8 cellular contexts compared by ENCODE assay signal in genomic region chr4:98262431-98262830, GRCh38. TPM values are rescaled to one million over a fixed set of nuclear protein-coding genes. Genes with fewer than 3 reads are reported as not detected.
A peak's percentile ranks its signal among the peaks of the same experiment; 100 is the strongest.
DNase-seq lines count a peak whose midpoint lies in the region; ATAC-seq, FAIRE-seq and TF ChIP-seq lines count a peak whose summit lies in the region.

No MANE protein-coding gene starts in this region.

- H3K4me3 Mint-ChIP-seq in activated T-helper 2 cell treated with anti-CD3 and anti-CD28 coated beads, Interferon-gamma antibody, Interleukin-2, Interleukin-4, amounts not matched to agents 10 μg/mL and 5 μg/mL and 100 μg/mL, durations not matched to agents 14 hours and 24 hours and 36 hours (ENCODE audit: low read depth): peak overlapping the region; percentile 99

- H3K27ac ChIP-seq in A549: peak overlapping the region; percentile 96 to 99; a peak in 5 of 6 replicates

- no peak for ATAC-seq in A549

- no peak for FAIRE-seq in A549 (lab: Jason Lieb, UNC)

- no peaks in the 10 kb centered on the region for H3K9me3 ChIP-seq in A549

- no peak for TF ChIP-seq RAD21 in A549 (conservative IDR thresholded peaks at IDR 0.05 in 1 of 2, IDR thresholded peaks at IDR 0.05 in 1 of 2)

- H3K27ac Mint-ChIP-seq in activated T-helper 2 cell treated with anti-CD3 and anti-CD28 coated beads, Interferon-gamma antibody, Interleukin-2, Interleukin-4, amounts not matched to agents 10 μg/mL and 5 μg/mL and 100 μg/mL, durations not matched to agents 14 hours and 24 hours and 36 hours: peak overlapping the region; percentile 99

- peaks cover 37% of the 10 kb centered on the region for H3K36me3 Mint-ChIP-seq in activated T-helper 2 cell treated with anti-CD3 and anti-CD28 coated beads, Interferon-gamma antibody, Interleukin-2, Interleukin-4, amounts not matched to agents 10 μg/mL and 5 μg/mL and 100 μg/mL, durations not matched to agents 14 hours and 24 hours and 36 hours (ENCODE audit: low read depth)

- POLR2A ChIA-PET in A549 (lab: Yijun Ruan, JAX): interaction anchor here (0.6 to 2.1 kb wide), 3 partner anchors 119 to 733 kb away, joined by 3 to 7 read pairs (median 6); partner anchors contain the start of genes METAP1 and STPG2

- DNase-seq in A549 (ENCODE audit: low read depth in 1 of 2, low spot score in 1 of 2): no peak
- DNase-seq in HCEC 1CT: peak; percentile 1
- no peak for DNase-seq in activated T-helper 2 cell treated with anti-CD3 and anti-CD28 coated beads, Interferon-gamma antibody, Interleukin-2, Interleukin-4, amounts not matched to agents 10 μg/mL and 5 μg/mL and 100 μg/mL, durations not matched to agents 14 hours and 24 hours and 36 hours (ENCODE audit: low spot score)
- DNase-seq in inferior parietal cortex (ENCODE audit: extremely low spot score): peak; percentile 40
- DNase-seq in superior temporal gyrus (ENCODE audit: extremely low spot score): peak; percentile 61
- no peak for DNase-seq in T-helper 9 cell
- DNase-seq in COLO829 (ENCODE audit: low spot score): no peak
- no peak for DNase-seq in stimulated activated CD4-positive, alpha-beta T cell treated with anti-CD3 and anti-CD28 coated beads, Interleukin-4, amount 100 ng/mL, for 4 hours

- H3K4me2 ChIP-seq in A549: peak overlapping the region; percentile 93

- peaks cover 25% of the 10 kb centered on the region for H3K4me1 ChIP-seq in A549

- 17% methylated on average over 5 of the region's 5 CpGs for WGBS in A549 (ENCODE audit: missing lambda C conversion rate)

- peaks cover 10% of the 10 kb centered on the region for H3K9me3 Mint-ChIP-seq in activated T-helper 2 cell treated with anti-CD3 and anti-CD28 coated beads, Interferon-gamma antibody, Interleukin-2, Interleukin-4, amounts not matched to agents 10 μg/mL and 5 μg/mL and 100 μg/mL, durations not matched to agents 14 hours and 24 hours and 36 hours

- TF ChIP-seq POLR2A in A549 (IDR thresholded peaks at IDR 0.05; ENCODE audit: low read length): no peak

- intact Hi-C loops in activated T-helper 2 cell treated with anti-CD3 and anti-CD28 coated beads, Interferon-gamma antibody, Interleukin-2, Interleukin-4, amounts not matched to agents 10 μg/mL and 5 μg/mL and 100 μg/mL, durations not matched to agents 14 hours and 24 hours and 36 hours (cut with micrococcal nuclease): loop anchor here (2.0 to 10.0 kb wide), 6 partner anchors 20 to 1300 kb away; partner anchors contain the start of gene TRMT10A

- no peaks in the 10 kb centered on the region for H3K27me3 Mint-ChIP-seq in activated T-helper 2 cell treated with anti-CD3 and anti-CD28 coated beads, Interferon-gamma antibody, Interleukin-2, Interleukin-4, amounts not matched to agents 10 μg/mL and 5 μg/mL and 100 μg/mL, durations not matched to agents 14 hours and 24 hours and 36 hours (ENCODE audit: low read depth)

- CTCF ChIA-PET in A549 (lab: Yijun Ruan, JAX): interaction anchor here (0.8 kb wide), 1 partner anchor 733 kb away, joined by 3 read pairs; the partner anchor contains the start of gene METAP1

- peak overlapping the region; percentile 86 for H3K4me3 ChIP-seq in A549

- no peak for TF ChIP-seq EP300 in A549 (IDR thresholded peaks at IDR 0.05)

- no peak for TF ChIP-seq CTCF in A549 (IDR thresholded peaks at IDR 0.05)

- H3K4me1 Mint-ChIP-seq in activated T-helper 2 cell treated with anti-CD3 and anti-CD28 coated beads, Interferon-gamma antibody, Interleukin-2, Interleukin-4, amounts not matched to agents 10 μg/mL and 5 μg/mL and 100 μg/mL, durations not matched to agents 14 hours and 24 hours and 36 hours (ENCODE audit: low read depth): peaks cover 44% of the 10 kb centered on the region

TF ChIP-seq in A549, 52 proteins besides CTCF, POLR2A, EP300 and RAD21:
- TF ChIP-seq ZFP36 (IDR thresholded peaks at IDR 0.05; ENCODE audit: borderline replicate concordance, partially characterized antibody) (no peak), FOSL2 (IDR thresholded peaks at IDR 0.05) (no peak), FOSL2 (CRISPR knock-in tag; IDR thresholded peaks at IDR 0.05) (no peak), MAZ (IDR thresholded peaks at IDR 0.05; ENCODE audit: borderline replicate concordance, low read depth, low read length) (no peak), NFE2L2 (conservative IDR thresholded peaks at IDR 0.05; ENCODE audit: low read length) (no peak), ESRRA (IDR thresholded peaks at IDR 0.05; ENCODE audit: borderline replicate concordance, low read length) (no peak), HOXA7 (CRISPR knock-in tag; IDR thresholded peaks at IDR 0.05) (no peak), SMC3 (IDR thresholded peaks at IDR 0.05) (no peak), USF2 (IDR thresholded peaks at IDR 0.05) (no peak), RFX5 (IDR thresholded peaks at IDR 0.05) (no peak), REST (IDR thresholded peaks at IDR 0.05) (no peak), ZSCAN20 (CRISPR knock-in tag; IDR thresholded peaks at IDR 0.05) (no peak), JUN (IDR thresholded peaks at IDR 0.05) (no peak), NR3C1 (IDR thresholded peaks at IDR 0.05) (no peak), HMGXB4 (CRISPR knock-in tag; IDR thresholded peaks at IDR 0.05; ENCODE audit: borderline replicate concordance) (no peak), RARB (CRISPR knock-in tag; IDR thresholded peaks at IDR 0.05) (no peak), NPAS2 (CRISPR knock-in tag; IDR thresholded peaks at IDR 0.05; ENCODE audit: borderline replicate concordance) (no peak), CEBPB (IDR thresholded peaks at IDR 0.05) (no peak), HDAC2 (IDR thresholded peaks at IDR 0.05) (no peak), SREBF2 (IDR thresholded peaks at IDR 0.05) (no peak), HEYL (CRISPR knock-in tag; IDR thresholded peaks at IDR 0.05) (no peak)

RNA-seq across cellular contexts. Expression of gene RAP1GDS1, which starts 1.2 kb away (rescaled TPM):
- polyA plus RNA-seq in A549 (2011; rRNA removed): 30.7 and 31.6 TPM in 2 replicates
- polyA plus RNA-seq in A549 (2012; cell fraction: cytosol; rRNA removed): 10.7 and 12.3 TPM in 2 replicates
- polyA plus RNA-seq in A549 (2012; cell fraction: nucleus; rRNA removed): 5.9 and 6.4 TPM in 2 replicates
- polyA plus RNA-seq in A549 (2017; fragmentation: RNase III; extraction: RNeasy Plus Mini Kit Qiagen cat#74134 plus additional on column Dnase treatment): 29.3 to 31.0 TPM (median 29.3 TPM) in 3 replicates
- polyA minus RNA-seq in A549 (2011; rRNA and poly(A)+ RNA removed): 20.5 and 29.2 TPM in 2 replicates
- 64.2 and 64.3 TPM in 2 replicates for total RNA-seq in activated T-helper 2 cell treated with anti-CD3 and anti-CD28 coated beads, Interferon-gamma antibody, Interleukin-2, Interleukin-4, amounts not matched to agents 10 μg/mL and 5 μg/mL and 100 μg/mL, durations not matched to agents 14 hours and 24 hours and 36 hours

Comparison
In these comparisons a context has a peak if more than half of its experiments do, and no peak if none do; other contexts are left out.
1. DNase-seq: peak in HCEC 1CT (single experiment), inferior parietal cortex (single experiment) and superior temporal gyrus (single experiment); none in A549 (0 of 2), activated T-helper 2 cell treated with anti-CD3 and anti-CD28 coated beads, Interferon-gamma antibody, Interleukin-2, Interleukin-4, amounts not matched to agents 10 μg/mL and 5 μg/mL and 100 μg/mL, durations not matched to agents 14 hours and 24 hours and 36 hours (single experiment), T-helper 9 cell (single experiment), COLO829 (single experiment) and stimulated activated CD4-positive, alpha-beta T cell treated with anti-CD3 and anti-CD28 coated beads, Interleukin-4, amount 100 ng/mL, for 4 hours (0 of 2).